8 cellular contexts compared by ENCODE assay signal in genomic region chr3:113255100-113255853, GRCh38. TPM values are rescaled to one million over a fixed set of nuclear protein-coding genes. Genes with fewer than 3 reads are reported as not detected.
DNase-seq lines count a peak whose midpoint lies in the region; ATAC-seq and TF ChIP-seq lines count a peak whose summit lies in the region.
"Had no signal": no experiment of that assay in that cellular context is flagged by ENCODE, and none has a peak within 500 bp of the region (broad histone marks: within the 10 kb centered on the region; RNA-seq: fewer than 3 reads in every experiment).

No MANE protein-coding gene starts in this region.

- no peaks in the 10 kb centered on the region for H3K36me3 Mint-ChIP-seq in activated T-helper 2 cell treated with anti-CD3 and anti-CD28 coated beads, Interferon-gamma antibody, Interleukin-2, Interleukin-4, amounts not matched to agents 10 μg/mL and 5 μg/mL and 100 μg/mL, durations not matched to agents 14 hours and 24 hours and 36 hours (ENCODE audit: low read depth)
- peaks cover 63% of the 10 kb centered on the region for H3K36me3 Mint-ChIP-seq in type B pancreatic cell

- peaks cover 10% of the 10 kb centered on the region for H3K4me1 Mint-ChIP-seq in activated T-helper 2 cell treated with anti-CD3 and anti-CD28 coated beads, Interferon-gamma antibody, Interleukin-2, Interleukin-4, amounts not matched to agents 10 μg/mL and 5 μg/mL and 100 μg/mL, durations not matched to agents 14 hours and 24 hours and 36 hours (ENCODE audit: low read depth)
- H3K4me1 Mint-ChIP-seq in type B pancreatic cell (ENCODE audit: unreplicated experiment): peaks cover 37% of the 10 kb centered on the region

- H3K4me3 Mint-ChIP-seq in activated T-helper 2 cell treated with anti-CD3 and anti-CD28 coated beads, Interferon-gamma antibody, Interleukin-2, Interleukin-4, amounts not matched to agents 10 μg/mL and 5 μg/mL and 100 μg/mL, durations not matched to agents 14 hours and 24 hours and 36 hours (ENCODE audit: low read depth): no peak overlapping the region
- no peak overlapping the region for H3K4me3 Mint-ChIP-seq in type B pancreatic cell

- peak overlapping the region; percentile 47 for H3K27ac Mint-ChIP-seq in activated T-helper 2 cell treated with anti-CD3 and anti-CD28 coated beads, Interferon-gamma antibody, Interleukin-2, Interleukin-4, amounts not matched to agents 10 μg/mL and 5 μg/mL and 100 μg/mL, durations not matched to agents 14 hours and 24 hours and 36 hours
- H3K27ac Mint-ChIP-seq in type B pancreatic cell: no peak overlapping the region

- intact Hi-C loops in activated T-helper 2 cell treated with anti-CD3 and anti-CD28 coated beads, Interferon-gamma antibody, Interleukin-2, Interleukin-4, amounts not matched to agents 10 μg/mL and 5 μg/mL and 100 μg/mL, durations not matched to agents 14 hours and 24 hours and 36 hours (cut with micrococcal nuclease): no loop called here

- peak; percentile 36 for TF ChIP-seq CTCF in type B pancreatic cell (conservative IDR thresholded peaks at IDR 0.05)

- ATAC-seq in HG03108 (IDR thresholded peaks at IDR 0.05; ENCODE audit: unreplicated experiment): no peak

- no peaks in the 10 kb centered on the region for H3K9me3 Mint-ChIP-seq in activated T-helper 2 cell treated with anti-CD3 and anti-CD28 coated beads, Interferon-gamma antibody, Interleukin-2, Interleukin-4, amounts not matched to agents 10 μg/mL and 5 μg/mL and 100 μg/mL, durations not matched to agents 14 hours and 24 hours and 36 hours
- no peaks in the 10 kb centered on the region for H3K9me3 Mint-ChIP-seq in type B pancreatic cell

- no peaks in the 10 kb centered on the region for H3K27me3 Mint-ChIP-seq in activated T-helper 2 cell treated with anti-CD3 and anti-CD28 coated beads, Interferon-gamma antibody, Interleukin-2, Interleukin-4, amounts not matched to agents 10 μg/mL and 5 μg/mL and 100 μg/mL, durations not matched to agents 14 hours and 24 hours and 36 hours (ENCODE audit: low read depth)
- no peaks in the 10 kb centered on the region for H3K27me3 Mint-ChIP-seq in type B pancreatic cell

- peak; percentile 37 for DNase-seq in M059J (ENCODE audit: low read depth)
- no peak for DNase-seq in activated T-helper 2 cell treated with anti-CD3 and anti-CD28 coated beads, Interferon-gamma antibody, Interleukin-2, Interleukin-4, amounts not matched to agents 10 μg/mL and 5 μg/mL and 100 μg/mL, durations not matched to agents 14 hours and 24 hours and 36 hours (ENCODE audit: low spot score)
- peak; percentile 52 for DNase-seq in islet precursor cell
- DNase-seq in type B pancreatic cell (ENCODE audit: extremely low spot score, unreplicated experiment): no peak
- DNase-seq in DMS114 treated with DMSO at 0.1 percent for 48 hours (lab: John Stamatoyannopoulos, UW; ENCODE audit: unreplicated experiment): no peak
- DNase-seq in activated gamma-delta T cell (lab: John Stamatoyannopoulos, UW): no peak
- DNase-seq: activated naive CD4-positive, alpha-beta T cell had no signal

RNA-seq across cellular contexts. Expression of gene BOC, which starts 43.9 kb away (rescaled TPM):
- total RNA-seq in M059J (2014; rRNA removed; shearing (Covaris generic)): 5.0 and 12.5 TPM in 2 replicates
- 4.2 and 5.4 TPM in 2 replicates for total RNA-seq in activated T-helper 2 cell treated with anti-CD3 and anti-CD28 coated beads, Interferon-gamma antibody, Interleukin-2, Interleukin-4, amounts not matched to agents 10 μg/mL and 5 μg/mL and 100 μg/mL, durations not matched to agents 14 hours and 24 hours and 36 hours
- 36.7 and 219 TPM in 2 replicates for total RNA-seq in type B pancreatic cell (ENCODE audit: low replicate concordance)

Comparison
In these comparisons a context has a peak if more than half of its experiments do, and no peak if none do; other contexts are left out.
1. DNase-seq: peak in M059J (single experiment) and islet precursor cell (single experiment); none in activated T-helper 2 cell treated with anti-CD3 and anti-CD28 coated beads, Interferon-gamma antibody, Interleukin-2, Interleukin-4, amounts not matched to agents 10 μg/mL and 5 μg/mL and 100 μg/mL, durations not matched to agents 14 hours and 24 hours and 36 hours (single experiment), type B pancreatic cell (single experiment), DMS114 treated with DMSO at 0.1 percent for 48 hours (single experiment) and activated gamma-delta T cell (single experiment).